28 cellular contexts compared by ENCODE assay signal in the genomic region with DNA sequence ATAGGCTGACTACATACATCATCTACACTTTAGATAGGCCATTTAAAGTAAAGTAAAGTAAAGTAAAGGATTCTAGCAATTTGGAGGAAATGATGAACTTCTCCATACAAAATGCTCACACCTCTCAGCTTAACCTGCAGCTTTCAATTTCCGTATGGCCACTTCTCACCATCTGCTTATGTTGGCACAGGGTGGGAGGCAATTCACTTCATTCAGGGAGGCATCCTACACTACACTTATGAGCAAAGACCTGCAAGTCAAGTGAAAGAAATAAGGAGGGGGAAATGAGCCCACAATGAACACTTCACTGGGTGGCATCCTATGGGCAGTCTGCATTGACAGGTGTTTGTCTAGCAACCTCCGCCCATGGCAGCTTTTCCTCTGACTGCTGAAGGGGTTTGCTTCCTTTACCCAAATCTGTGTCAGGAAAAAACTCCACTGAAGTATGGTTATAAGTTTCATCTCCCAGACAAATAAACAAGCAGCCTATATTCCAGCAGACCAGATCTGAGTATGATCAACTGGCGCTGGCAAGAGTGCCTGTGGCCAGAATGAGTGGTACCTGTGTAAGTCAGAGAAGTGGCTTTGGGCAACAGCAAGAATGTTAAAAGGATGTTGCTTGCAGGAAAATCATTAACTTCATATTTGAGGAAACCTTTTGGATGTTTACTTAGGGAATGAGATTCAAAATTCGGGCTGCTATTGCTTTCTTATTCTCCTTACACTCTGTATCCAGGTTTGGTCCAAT.
"Had no signal": no experiment of that assay in that cellular context is flagged by ENCODE, and none has a peak within 500 bp of the region (broad histone marks: within the 10 kb centered on the region; RNA-seq: fewer than 3 reads in every experiment).

No MANE protein-coding gene starts in this region.

- H3K4me1 ChIP-seq: esophagus muscularis mucosa, heart left ventricle, sigmoid colon had no signal

- H3K27ac ChIP-seq: brain microvascular endothelial cell, esophagus muscularis mucosa, foreskin keratinocyte, heart left ventricle, neutrophil, ovary, sigmoid colon, VCaP had no signal

- DNase-seq: activated CD4-positive, alpha-beta T cell treated with anti-CD3 and anti-CD28 coated beads for 48 hours; activated CD4-positive, alpha-beta T cell treated with anti-CD3 and anti-CD28 coated beads, Interleukin-2, amount 50 U/mL, for 48 hours; activated CD8-positive, alpha-beta memory T cell treated with anti-CD3 and anti-CD28 coated beads, Interleukin-2, amount 50 U/mL, for 4 hours; activated gamma-delta T cell; activated naive CD4-positive, alpha-beta T cell treated with anti-CD3 and anti-CD28 coated beads, Interleukin-2, amount 10 ng/mL, durations not matched to agents 7 days and 5 days; activated naive CD8-positive, alpha-beta T cell treated with anti-CD3 and anti-CD28 coated beads, Interleukin-2, amount 10 ng/mL, durations not matched to agents 7 days and 5 days; activated T-cell treated with anti-CD3 and anti-CD28 coated beads, Interleukin-2, amount 50 U/mL, for 1 hour; brain microvascular endothelial cell; foreskin keratinocyte; heart left ventricle; hypothalamus; immature natural killer cell; kidney; left colon; naive B cell; nephron progenitor cell; ovary; retina; sigmoid colon; small intestine; stimulated activated CD4-positive, alpha-beta T cell treated with anti-CD3 and anti-CD28 coated beads, Interleukin-4, amount 100 ng/mL, for 24 hours had no signal

- FAIRE-seq: astrocyte, kidney, small intestine, TTC549 had no signal

- ATAC-seq: activated CD4-positive, CD25-positive, alpha-beta regulatory T cell treated with anti-CD3 and anti-CD28 coated beads, Interleukin-2, amount 50 U/mL, for 24 hours; foreskin keratinocyte; heart left ventricle; left colon; stimulated activated effector memory CD8-positive, alpha-beta T cell treated with anti-CD3 and anti-CD28 coated beads, Interleukin-12 subunit alpha, Interleukin-12 subunit beta, amount 100 ng/mL, for 72 hours had no signal

- H3K9me3 ChIP-seq: esophagus muscularis mucosa, heart left ventricle, neutrophil, ovary, sigmoid colon had no signal

- H3K4me3 ChIP-seq: esophagus muscularis mucosa, heart left ventricle, ovary, sigmoid colon had no signal
